1 cellular context compared by ENCODE assay signal in genomic region chr1:28365864-28366263, GRCh38.
TF ChIP-seq lines count a peak whose summit lies in the region.

No MANE protein-coding gene starts in this region.

TF ChIP-seq in GM12878, 131 proteins besides CTCF, POLR2A, EP300 and RAD21 (continued from another document):
- no peak for TF ChIP-seq SKIL (IDR thresholded peaks at IDR 0.05; ENCODE audit: low read depth, poor library complexity, severe bottlenecking)
TF ChIP-seq in GM12878: peak in this region for 1.
